Comparison of ENCODE assay signal across 8 cellular contexts in the genomic region with DNA sequence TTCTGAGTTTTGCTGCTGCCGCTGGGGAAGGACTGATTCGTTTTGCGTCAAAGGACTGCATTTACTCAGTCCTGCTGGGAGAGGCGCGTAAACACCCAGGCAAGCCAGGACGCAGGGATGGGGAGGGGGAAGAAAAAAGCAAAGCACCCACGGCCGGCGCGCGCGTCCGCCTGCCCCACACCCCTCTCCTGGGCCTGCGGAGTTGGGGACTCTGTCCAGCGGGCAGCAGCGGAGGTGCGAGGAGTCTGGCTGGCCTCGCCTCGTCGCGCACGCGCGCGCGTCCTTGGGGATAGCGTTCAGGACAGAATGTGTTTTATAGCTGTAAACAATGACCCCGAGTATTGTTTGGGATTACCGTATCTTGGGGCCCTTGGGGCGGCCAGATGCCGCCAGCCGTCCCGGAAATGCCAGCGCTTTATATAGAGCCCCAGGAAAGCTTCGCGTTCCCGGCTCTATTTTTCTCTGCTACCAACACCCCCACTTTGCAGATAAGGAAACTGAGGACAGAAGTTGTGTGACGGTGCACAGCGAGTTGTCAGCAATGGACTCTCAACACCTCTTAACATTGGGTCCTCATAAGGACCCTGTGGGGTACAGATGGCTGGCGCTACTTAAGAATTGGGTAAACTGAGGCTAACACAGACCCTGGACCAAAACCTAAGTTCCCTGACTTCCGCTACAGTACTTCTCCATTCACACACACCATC. TPM values are rescaled to one million over a fixed set of nuclear protein-coding genes. Genes with fewer than 3 reads are reported as not detected.
DNase-seq lines count a peak whose midpoint lies in the region; ATAC-seq and TF ChIP-seq lines count a peak whose summit lies in the region.

No MANE protein-coding gene starts in this region.

- H3K36me3 Mint-ChIP-seq in stimulated activated naive CD8-positive, alpha-beta T cell treated with anti-CD3 and anti-CD28 coated beads, Interleukin-15, Interleukin-2, amounts not matched to agents 100 ng/mL and 50 ng/mL, for 24 hours (ENCODE audit: low read depth) = peaks cover 4% of the 10 kb centered on the region

- no peaks in the 10 kb centered on the region for H3K9me3 Mint-ChIP-seq in stimulated activated naive CD8-positive, alpha-beta T cell treated with anti-CD3 and anti-CD28 coated beads, Interleukin-15, Interleukin-2, amounts not matched to agents 100 ng/mL and 50 ng/mL, for 24 hours

- no peak for TF ChIP-seq CTCF in kidney epithelial cell (IDR thresholded peaks at IDR 0.05; ENCODE audit: insufficient read depth, low read length, poor library complexity, severe bottlenecking)

- H3K27me3 ChIP-seq in kidney epithelial cell (ENCODE audit: control insufficient read depth, insufficient read depth, low read length) = no peaks in the 10 kb centered on the region

- peak overlapping the region; percentile 84 for H3K4me3 Mint-ChIP-seq in stimulated activated naive CD8-positive, alpha-beta T cell treated with anti-CD3 and anti-CD28 coated beads, Interleukin-15, Interleukin-2, amounts not matched to agents 100 ng/mL and 50 ng/mL, for 24 hours

- peak overlapping the region; percentile 96 for H3K4me3 ChIP-seq in kidney epithelial cell (ENCODE audit: low read depth, low read length)

- no peak for ATAC-seq in stimulated activated naive CD8-positive, alpha-beta T cell treated with anti-CD3 and anti-CD28 coated beads, Interleukin-15, Interleukin-2, amounts not matched to agents 100 U/mL and 50 U/mL, for 24 hours
- ATAC-seq in HG02973 (IDR thresholded peaks at IDR 0.05; ENCODE audit: unreplicated experiment) = no peak

- H3K4me1 Mint-ChIP-seq in stimulated activated naive CD8-positive, alpha-beta T cell treated with anti-CD3 and anti-CD28 coated beads, Interleukin-15, Interleukin-2, amounts not matched to agents 100 ng/mL and 50 ng/mL, for 24 hours (ENCODE audit: low read depth) = peaks cover 42% of the 10 kb centered on the region

- peak overlapping the region; percentile 92 for H3K27ac Mint-ChIP-seq in stimulated activated naive CD8-positive, alpha-beta T cell treated with anti-CD3 and anti-CD28 coated beads, Interleukin-15, Interleukin-2, amounts not matched to agents 100 ng/mL and 50 ng/mL, for 24 hours

- H3K27me3 Mint-ChIP-seq in stimulated activated naive CD8-positive, alpha-beta T cell treated with anti-CD3 and anti-CD28 coated beads, Interleukin-15, Interleukin-2, amounts not matched to agents 100 ng/mL and 50 ng/mL, for 24 hours = no peaks in the 10 kb centered on the region

- peak overlapping the region; percentile 95 for H3K27ac ChIP-seq in caudate nucleus (ENCODE audit: low read depth, low read length)

- no peaks in the 10 kb centered on the region for H3K36me3 ChIP-seq in kidney epithelial cell (ENCODE audit: control insufficient read depth, insufficient read depth, low read length)

- DNase-seq in stimulated activated naive CD8-positive, alpha-beta T cell treated with anti-CD3 and anti-CD28 coated beads, Interleukin-15, Interleukin-2, amounts not matched to agents 100 U/mL and 50 U/mL, for 24 hours = no peak
- DNase-seq in NCI-H774 (lab: John Stamatoyannopoulos, UW) (peak; percentile 59), caudate nucleus (lab: John Stamatoyannopoulos, UW) (peak in 36 of 61 donors; percentile 23 to 85 (median 59)), kidney epithelial cell (ENCODE audit: low read depth) (no peak), smooth muscle cell of the brain vasculature (ENCODE audit: low read depth, low spot score) (peak; percentile 67)
- no peak for DNase-seq in activated CD4-positive, alpha-beta T cell treated with anti-CD3 and anti-CD28 coated beads for 4 hours

RNA-seq across cellular contexts. Expression of gene FOSL2, which starts 1.6 kb away (rescaled TPM):
- 85.5 and 91.3 TPM in 2 replicates for total RNA-seq in kidney epithelial cell

Comparison
In these comparisons a context has a peak if more than half of its experiments do, and no peak if none do; other contexts are left out.
1. DNase-seq: peak in NCI-H774 (single experiment), caudate nucleus (36 of 61) and smooth muscle cell of the brain vasculature (single experiment); none in stimulated activated naive CD8-positive, alpha-beta T cell treated with anti-CD3 and anti-CD28 coated beads, Interleukin-15, Interleukin-2, amounts not matched to agents 100 U/mL and 50 U/mL, for 24 hours (single experiment), kidney epithelial cell (single experiment) and activated CD4-positive, alpha-beta T cell treated with anti-CD3 and anti-CD28 coated beads for 4 hours (0 of 2).